1 cellular context compared by ENCODE assay signal in the genomic region with DNA sequence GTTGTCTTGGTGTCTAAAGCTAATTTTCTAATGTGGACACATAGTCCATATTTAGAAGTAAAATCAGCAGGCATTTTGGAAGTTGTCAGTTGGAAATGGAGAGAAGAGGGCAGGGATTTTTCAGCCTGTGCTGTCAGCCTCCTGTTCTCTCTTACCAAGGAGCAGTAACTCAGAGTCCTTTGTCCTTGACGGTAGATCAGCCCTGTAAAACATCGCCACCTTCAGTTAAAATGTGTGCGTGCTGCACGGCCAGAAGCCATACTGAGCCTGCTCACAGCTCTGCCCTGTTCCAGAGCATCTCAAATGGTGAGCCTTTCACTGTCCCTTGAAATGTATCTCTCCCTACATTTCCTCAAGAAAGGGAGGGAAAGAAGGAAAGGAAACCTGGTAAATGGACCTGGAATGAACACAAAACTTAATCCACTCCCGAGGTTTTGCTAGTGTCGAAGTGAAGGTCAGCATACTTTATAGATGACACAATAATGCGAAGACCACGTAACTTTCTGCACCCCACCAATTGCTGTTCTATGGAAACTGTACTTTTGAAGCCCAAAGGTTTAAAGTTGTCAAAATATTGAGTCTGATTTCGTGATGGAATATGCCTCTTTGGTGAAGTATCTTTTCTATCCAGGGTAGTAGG.
TF ChIP-seq lines count a peak whose summit lies in the region.

No MANE protein-coding gene starts in this region.

TF ChIP-seq in IMR-90, 13 proteins besides CTCF, POLR2A, EP300 and RAD21:
- peak; percentile 86 for TF ChIP-seq SMC3 (IDR thresholded peaks at IDR 0.05; ENCODE audit: low read depth, low read length)
- no peak for TF ChIP-seq MAZ (IDR thresholded peaks at IDR 0.05; ENCODE audit: borderline replicate concordance, low read depth, low read length)
